8 cellular contexts compared by ENCODE assay signal in genomic region chr22:37166675-37167066, GRCh38. TPM values are rescaled to one million over a fixed set of nuclear protein-coding genes. Genes with fewer than 3 reads are reported as not detected.
DNase-seq lines count a peak whose midpoint lies in the region; ATAC-seq and TF ChIP-seq lines count a peak whose summit lies in the region.

No MANE protein-coding gene starts in this region.

- H3K27ac ChIP-seq in cardiac muscle cell, result no peak overlapping the region

- TF ChIP-seq CTCF in cardiac muscle cell (IDR thresholded peaks at IDR 0.05; ENCODE audit: low read depth, low read length), result peak; percentile 94

- H3K4me3 ChIP-seq in cardiac muscle cell, result no peak overlapping the region

- peaks cover 19 to 34% (median 33%) of the 10 kb centered on the region in 3 donors for H3K4me1 Mint-ChIP-seq in IgD-negative memory B cell
- peaks cover 85% of the 10 kb centered on the region for H3K4me1 Mint-ChIP-seq in activated naive CD8-positive, alpha-beta T cell (ENCODE audit: low read depth)

- no peaks in the 10 kb centered on the region for H3K27me3 ChIP-seq in cardiac muscle cell

- no peaks in the 10 kb centered on the region for H3K9me3 ChIP-seq in cardiac muscle cell (ENCODE audit: low read depth)

- in situ Hi-C loops in Caki2 (cut with HindIII; ENCODE audit: low pct_unique_long_range_greater_than_20kb, low sequenced_read_pairs), result no loop called here

- H3K27me3 Mint-ChIP-seq in IgD-negative memory B cell, result peaks cover 2% of the 10 kb centered on the region
- no peaks in the 10 kb centered on the region for H3K27me3 Mint-ChIP-seq in activated naive CD8-positive, alpha-beta T cell

- H3K4me1 ChIP-seq in cardiac muscle cell (ENCODE audit: low read depth), result no peaks in the 10 kb centered on the region

- no peaks in the 10 kb centered on the region for H3K36me3 ChIP-seq in cardiac muscle cell

- no peaks in the 10 kb centered on the region for H3K9me3 Mint-ChIP-seq in IgD-negative memory B cell
- H3K9me3 Mint-ChIP-seq in activated naive CD8-positive, alpha-beta T cell (ENCODE audit: low read depth), result no peaks in the 10 kb centered on the region

- peak overlapping the region in 3 of 4 donors; percentile 8 to 86 (median 78) for H3K4me3 Mint-ChIP-seq in IgD-negative memory B cell
- peak overlapping the region; percentile 84 for H3K4me3 Mint-ChIP-seq in activated naive CD8-positive, alpha-beta T cell

- DNase-seq in Caki2 (ENCODE audit: low read depth) (peak; percentile 81), SW480 (ENCODE audit: low spot score) (peak; percentile 53), cardiac muscle cell (ENCODE audit: low read depth in 1 of 2, low spot score in 1 of 2) (peak; percentile 80 to 84), pulmonary artery endothelial cell (ENCODE audit: low read depth, low spot score) (peak; percentile 22), ureter (ENCODE audit: low spot score) (peak; percentile 91)

- ATAC-seq in GM19328 (IDR thresholded peaks at IDR 0.05; ENCODE audit: unreplicated experiment), result no peak

- H3K27ac Mint-ChIP-seq in IgD-negative memory B cell, result no peak overlapping the region
- peak overlapping the region; percentile 91 for H3K27ac Mint-ChIP-seq in activated naive CD8-positive, alpha-beta T cell

- no peaks in the 10 kb centered on the region for H3K36me3 Mint-ChIP-seq in IgD-negative memory B cell
- peaks cover 2% of the 10 kb centered on the region for H3K36me3 Mint-ChIP-seq in activated naive CD8-positive, alpha-beta T cell

RNA-seq across cellular contexts. Expression of gene IL2RB, which starts 17.0 kb away (rescaled TPM):
- total RNA-seq in Caki2 (2014; rRNA removed; shearing (Covaris generic); ENCODE audit: low replicate concordance), result 0.06 TPM in 1 of 2 replicates, not detected in the other
- polyA plus RNA-seq in IgD-negative memory B cell, result 13.2 TPM
- 0.18 TPM in 1 of 2 replicates, not detected in the other for total RNA-seq in cardiac muscle cell
- 0.50 TPM in 1 of 2 replicates, not detected in the other for polyA plus RNA-seq in cardiac muscle cell
- total RNA-seq in pulmonary artery endothelial cell, result 0.13 TPM in 1 of 2 replicates, not detected in the other
- 7.5 TPM for total RNA-seq in ureter

RNA-seq across cellular contexts. Expression of gene C1QTNF6, which starts 21.4 kb away (rescaled TPM):
- total RNA-seq in Caki2 (2014; rRNA removed; shearing (Covaris generic); ENCODE audit: low replicate concordance), result 14.1 and 14.9 TPM in 2 replicates
- polyA plus RNA-seq in IgD-negative memory B cell, result 1.0 TPM
- total RNA-seq in cardiac muscle cell, result 9.8 and 16.4 TPM in 2 replicates
- 6.4 and 10.4 TPM in 2 replicates for polyA plus RNA-seq in cardiac muscle cell
- total RNA-seq in pulmonary artery endothelial cell, result 10.7 and 16.5 TPM in 2 replicates
- total RNA-seq in ureter, result 9.4 TPM

RNA-seq across cellular contexts. Expression of gene SSTR3, which starts 45.6 kb away (rescaled TPM):
- total RNA-seq in Caki2 (2014; rRNA removed; shearing (Covaris generic); ENCODE audit: low replicate concordance), result not detected in 2 replicates
- polyA plus RNA-seq in IgD-negative memory B cell (0.95 TPM), cardiac muscle cell (not detected in 2 replicates)
- total RNA-seq in cardiac muscle cell (0.06 and 0.21 TPM in 2 replicates), pulmonary artery endothelial cell (not detected in 2 replicates), ureter (not detected)

RNA-seq across cellular contexts. Expression of gene TMPRSS6, which starts 57.2 kb away (rescaled TPM):
- total RNA-seq in Caki2 (2014; rRNA removed; shearing (Covaris generic); ENCODE audit: low replicate concordance), result not detected in 2 replicates
- not detected for polyA plus RNA-seq in IgD-negative memory B cell
- total RNA-seq in cardiac muscle cell, result not detected in 2 replicates
- 0.11 and 0.26 TPM in 2 replicates for polyA plus RNA-seq in cardiac muscle cell
- not detected in 2 replicates for total RNA-seq in pulmonary artery endothelial cell
- total RNA-seq in ureter, result 0.31 TPM

Comparison
In these comparisons a context has a peak if more than half of its experiments do, and no peak if none do; other contexts are left out.
1. DNase-seq: peak in every context shown above with its lines; median percentile 91 in ureter; 82 in cardiac muscle cell; 81 in Caki2; 53 in SW480; 22 in pulmonary artery endothelial cell.